Comparison of ENCODE assay signal across 1 cellular context in the genomic region with DNA sequence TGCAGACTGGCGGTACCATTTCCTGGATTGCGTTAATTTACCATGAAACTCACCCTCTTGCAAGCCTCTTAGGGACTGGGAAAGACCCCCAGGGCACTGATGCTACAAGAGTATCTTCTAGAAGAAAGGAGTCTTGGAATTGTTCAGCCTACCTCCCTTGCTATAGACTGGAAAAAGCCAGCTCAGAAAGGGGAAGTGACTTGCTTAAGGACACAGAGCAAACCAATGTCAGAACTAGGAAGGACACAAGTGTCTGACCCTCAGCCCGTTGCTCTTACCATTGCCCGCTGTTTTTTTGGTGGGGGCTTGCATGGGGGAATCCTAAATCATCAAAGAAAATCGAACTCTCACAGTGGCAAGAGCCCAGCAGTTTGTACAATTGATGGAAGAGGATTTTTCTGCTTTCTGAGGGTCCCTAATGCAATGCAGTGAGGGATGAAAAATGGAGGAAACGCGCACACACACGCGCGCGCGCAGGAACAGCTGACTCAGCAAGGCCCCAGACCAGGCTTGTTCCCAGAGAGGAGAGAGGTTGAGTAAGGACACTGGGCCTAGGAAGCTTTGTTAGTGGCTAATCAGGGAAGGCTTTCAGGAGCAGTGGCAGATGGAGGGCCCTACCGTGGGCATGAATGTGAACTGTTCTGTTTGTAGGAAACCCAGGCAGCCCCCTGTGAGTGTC.
TF ChIP-seq lines count a peak whose summit lies in the region.

No MANE protein-coding gene starts in this region.

TF ChIP-seq in HCT116, 20 proteins besides CTCF, POLR2A, EP300 and RAD21 (continued from another document):
- TF ChIP-seq, protein P1, sequence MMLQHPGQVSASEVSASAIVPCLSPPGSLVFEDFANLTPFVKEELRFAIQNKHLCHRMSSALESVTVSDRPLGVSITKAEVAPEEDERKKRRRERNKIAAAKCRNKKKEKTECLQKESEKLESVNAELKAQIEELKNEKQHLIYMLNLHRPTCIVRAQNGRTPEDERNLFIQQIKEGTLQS (IDR thresholded peaks at IDR 0.05) = no peak
- TF ChIP-seq ELF1 (IDR thresholded peaks at IDR 0.05; ENCODE audit: borderline replicate concordance, low read depth) (no peak), YY1 (IDR thresholded peaks at IDR 0.05; ENCODE audit: extremely low read depth, insufficient replicate concordance, low read depth, low read length) (no peak), FOSL1 (IDR thresholded peaks at IDR 0.05; ENCODE audit: low read depth) (no peak), POLR2AphosphoS5 (IDR thresholded peaks at IDR 0.05; ENCODE audit: low read depth, low read length) (no peak), REST (IDR thresholded peaks at IDR 0.05; ENCODE audit: low read depth) (no peak), ZNF274 (IDR thresholded peaks at IDR 0.05; ENCODE audit: low read depth, low read length) (no peak)
